In the genomic region with DNA sequence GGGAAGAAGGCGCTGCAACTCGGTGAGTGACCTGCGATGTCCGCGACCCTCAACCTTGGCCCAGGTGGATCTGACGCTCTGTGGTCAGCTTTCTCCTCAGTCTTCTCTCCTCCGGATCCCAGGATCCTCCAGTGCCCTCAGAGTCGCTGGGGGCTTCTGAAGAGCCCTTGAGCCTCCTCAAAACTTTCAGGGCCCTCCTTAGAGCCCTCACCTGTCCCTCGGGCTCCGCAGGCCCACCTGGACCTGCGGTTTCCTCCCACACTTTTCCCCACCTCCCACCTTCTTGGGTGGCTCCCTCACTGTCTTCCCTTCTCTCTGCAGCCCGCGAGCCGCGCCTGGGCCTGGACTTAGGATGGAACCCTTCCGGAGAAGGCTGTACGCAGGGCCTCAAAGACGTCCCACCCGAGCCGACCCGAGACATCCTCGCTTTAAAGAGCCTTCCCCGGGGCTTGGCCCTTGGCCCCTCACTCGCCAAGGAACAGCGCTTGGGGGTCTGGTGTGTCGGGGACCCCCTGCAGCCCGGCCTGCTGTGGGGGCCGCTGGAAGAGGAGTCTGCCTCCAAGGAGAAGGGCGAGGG, we compare ENCODE assay signal across 8 cellular contexts. TPM values are rescaled to one million over a fixed set of nuclear protein-coding genes. Genes with fewer than 3 reads are reported as not detected.
DNase-seq lines count a peak whose midpoint lies in the region; ATAC-seq and TF ChIP-seq lines count a peak whose summit lies in the region.

No MANE protein-coding gene starts in this region.

- H3K27ac ChIP-seq in SJCRH30 (peak overlapping the region; percentile 98), fibroblast of lung (ENCODE audit: insufficient read depth, low read length) (peak overlapping the region; percentile 89), skeletal muscle tissue (ENCODE audit: low read depth, low read length) (peak overlapping the region; percentile 94)

- H3K27me3 ChIP-seq in SJCRH30 (no peaks in the 10 kb centered on the region), fibroblast of lung (ENCODE audit: control insufficient read depth, insufficient read depth, low read length) (no peaks in the 10 kb centered on the region), skeletal muscle tissue (ENCODE audit: control insufficient read depth in 3 of 3, insufficient read depth in 3 of 3, low read length in 3 of 3) (no peaks in the 10 kb centered on the region)

- H3K4me3 ChIP-seq in SJCRH30 (peak overlapping the region; percentile 80), fibroblast of lung (replicated peaks in 1 of 4; ENCODE audit: control extremely low read depth in 1 of 4, insufficient read depth in 1 of 4, low read depth in 3 of 4, low read length in 4 of 4) (peak overlapping the region; percentile 88 to 100 (median 93)), skeletal muscle tissue (ENCODE audit: low read length in 3 of 3) (peak overlapping the region; percentile 86 to 99 (median 99))

- ATAC-seq in GM21825 (IDR thresholded peaks at IDR 0.05; ENCODE audit: unreplicated experiment) = no peak

- peaks cover 32% of the 10 kb centered on the region for H3K36me3 ChIP-seq in SJCRH30
- peaks cover 23% of the 10 kb centered on the region for H3K36me3 ChIP-seq in fibroblast of lung (ENCODE audit: control insufficient read depth, insufficient read depth, low read length)
- H3K36me3 ChIP-seq in skeletal muscle tissue (ENCODE audit: control insufficient read depth in 3 of 3, insufficient read depth in 3 of 3, low read length in 3 of 3) = peaks cover 34 to 41% (median 40%) of the 10 kb centered on the region in 3 donors

- H3K9me3 ChIP-seq in SJCRH30 (replicated peaks) (no peaks in the 10 kb centered on the region), fibroblast of lung (ENCODE audit: control insufficient read depth, insufficient read depth, low read depth, low read length) (no peaks in the 10 kb centered on the region), skeletal muscle tissue (ENCODE audit: control insufficient read depth in 3 of 3, low read length in 3 of 3) (no peaks in the 10 kb centered on the region)

- peak overlapping the region; percentile 90 for H3K4me2 ChIP-seq in fibroblast of lung (ENCODE audit: extremely low read depth, insufficient read depth, low read length)

- peak overlapping the region; percentile 75 for H2AFZ ChIP-seq in fibroblast of lung (ENCODE audit: low read length)

- DNase-seq in DMS53 (lab: John Stamatoyannopoulos, UW) (peak; percentile 32), DMS53 treated with DMSO at 0.1 percent for 48 hours (lab: John Stamatoyannopoulos, UW; ENCODE audit: unreplicated experiment) (no peak), SJCRH30 (no peak), fibroblast of lung (ENCODE audit: low read depth in 2 of 2) (no peak), foreskin melanocyte (no peak), G401 (ENCODE audit: low spot score) (no peak)

- in situ Hi-C loops in G401 (cut with HindIII; ENCODE audit: low sequenced_read_pairs) = no loop called here

- TF ChIP-seq CTCF in fibroblast of lung (conservative IDR thresholded peaks at IDR 0.05 in 1 of 2, IDR thresholded peaks at IDR 0.05 in 1 of 2; ENCODE audit: low read depth in 1 of 2, low read length in 2 of 2) = no peak

- H3K9ac ChIP-seq in fibroblast of lung (ENCODE audit: insufficient read depth, low read length) (peak overlapping the region; percentile 71), skeletal muscle tissue (ENCODE audit: low read depth in 1 of 3, low read length in 3 of 3) (peak overlapping the region; percentile 82 to 99 (median 99))

- no peaks in the 10 kb centered on the region for H3K4me1 ChIP-seq in SJCRH30
- H3K4me1 ChIP-seq in fibroblast of lung (ENCODE audit: control insufficient read depth, extremely low read depth, insufficient read depth, low read length) = peaks cover 7% of the 10 kb centered on the region
- H3K4me1 ChIP-seq in skeletal muscle tissue (ENCODE audit: control insufficient read depth in 3 of 3, insufficient read depth in 3 of 3, low read length in 3 of 3) = peaks cover 38 to 54% (median 41%) of the 10 kb centered on the region in 3 donors

- H4K20me1 ChIP-seq in fibroblast of lung (ENCODE audit: control insufficient read depth, extremely low read depth, insufficient read depth, low read length) = no peaks in the 10 kb centered on the region

- peaks cover 49% of the 10 kb centered on the region for H3K79me2 ChIP-seq in fibroblast of lung (ENCODE audit: control insufficient read depth, insufficient read depth, low read length)

RNA-seq across cellular contexts. Expression of gene ZNF408, which starts 0.3 kb away (rescaled TPM):
- total RNA-seq in SJCRH30 (2014; rRNA removed; shearing (Covaris generic)) = 8.5 and 8.7 TPM in 2 replicates
- total RNA-seq in fibroblast of lung = 6.9 and 7.9 TPM in 2 replicates
- polyA plus RNA-seq in fibroblast of lung = 4.2 and 5.9 TPM in 2 replicates
- 6.1 and 8.3 TPM in 2 replicates for polyA plus RNA-seq in fibroblast of lung (2012)
- polyA minus RNA-seq in fibroblast of lung (ENCODE audit: low replicate concordance) = 6.3 and 12.7 TPM in 2 replicates
- 5.7 TPM for total RNA-seq in skeletal muscle tissue
- 9.2 and 12.7 TPM in 2 replicates for total RNA-seq in G401 (2014; rRNA removed; shearing (Covaris generic))

RNA-seq across cellular contexts. Expression of gene ARHGAP1, which starts 0.7 kb away (rescaled TPM):
- 21.7 and 21.8 TPM in 2 replicates for total RNA-seq in SJCRH30 (2014; rRNA removed; shearing (Covaris generic))
- total RNA-seq in fibroblast of lung = 28.8 and 38.0 TPM in 2 replicates
- polyA plus RNA-seq in fibroblast of lung = 34.4 and 41.0 TPM in 2 replicates
- 118 TPM in 2 replicates for polyA plus RNA-seq in fibroblast of lung (2012)
- polyA minus RNA-seq in fibroblast of lung (ENCODE audit: low replicate concordance) = 749 and 906 TPM in 2 replicates
- 19.8 TPM for total RNA-seq in skeletal muscle tissue
- 4.1 and 4.9 TPM in 2 replicates for total RNA-seq in G401 (2014; rRNA removed; shearing (Covaris generic))

RNA-seq across cellular contexts. Expression of gene F2, which starts 17.8 kb away (rescaled TPM):
- 0.06 and 0.15 TPM in 2 replicates for total RNA-seq in SJCRH30 (2014; rRNA removed; shearing (Covaris generic))
- total RNA-seq in fibroblast of lung (not detected in 2 replicates), skeletal muscle tissue (0.52 TPM)
- not detected in 2 replicates for polyA plus RNA-seq in fibroblast of lung
- not detected in 2 replicates for polyA plus RNA-seq in fibroblast of lung (2012)
- polyA minus RNA-seq in fibroblast of lung (ENCODE audit: low replicate concordance) = 0.31 TPM in 1 of 2 replicates, not detected in the other
- total RNA-seq in G401 (2014; rRNA removed; shearing (Covaris generic)) = not detected in 2 replicates
